ENCODE assay signal across 1 cellular context in the genomic region with DNA sequence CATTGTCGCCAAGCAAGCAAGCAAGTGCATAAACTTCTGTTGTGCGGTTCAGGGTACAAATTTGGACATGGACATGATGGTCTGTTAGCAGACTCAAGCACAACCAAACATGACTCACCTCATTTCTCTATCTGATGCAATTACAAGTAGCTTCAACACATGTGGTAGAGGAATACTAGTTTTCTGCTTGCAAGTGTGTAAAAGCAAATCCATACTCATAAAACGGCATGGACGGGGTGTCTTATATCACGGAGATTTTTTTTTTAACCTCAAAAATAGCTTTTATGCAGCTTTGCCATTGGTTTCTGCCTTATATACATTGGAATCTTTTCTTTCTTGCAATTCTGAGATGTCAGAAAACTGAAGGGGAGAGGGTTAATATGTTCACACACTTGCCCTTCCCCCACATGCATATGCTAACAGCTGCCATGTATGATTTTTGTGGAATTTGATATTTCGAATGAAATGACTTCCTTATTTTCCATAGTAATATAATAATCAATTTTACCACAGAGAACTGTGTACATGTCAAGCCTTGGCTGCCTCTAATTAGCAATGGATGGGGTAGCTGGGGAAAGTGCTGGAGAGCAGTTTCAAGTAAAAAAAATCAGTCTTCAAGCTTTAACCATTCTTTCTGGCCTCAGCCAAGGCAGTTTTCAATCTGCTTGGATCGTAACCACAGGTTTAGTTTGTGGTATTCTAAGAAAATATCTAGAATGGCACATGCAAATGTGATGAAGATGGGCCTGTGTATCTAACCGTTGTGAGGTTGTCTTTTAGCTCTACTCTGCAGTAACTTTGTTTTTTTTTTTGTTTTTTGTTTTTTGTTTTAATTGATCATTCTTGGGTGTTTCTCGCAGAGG.
TF ChIP-seq lines count a peak whose summit lies in the region.

No MANE protein-coding gene starts in this region.

TF ChIP-seq in K562, 482 proteins besides CTCF, POLR2A, EP300 and RAD21 (continued from another document):
- no peak for TF ChIP-seq SRSF9 (IDR thresholded peaks at IDR 0.05; ENCODE audit: borderline replicate concordance, low read depth, low read length)
- no peak for TF ChIP-seq SMARCB1 (IDR thresholded peaks at IDR 0.05; ENCODE audit: insufficient read length, low read depth)
- no peak for TF ChIP-seq KAT2B (IDR thresholded peaks at IDR 0.05; ENCODE audit: low read depth, low read length)
- TF ChIP-seq JUN (IDR thresholded peaks at IDR 0.05; ENCODE audit: borderline replicate concordance, low read depth, low read length) = peak; percentile 57; the same call in 1 of the 2 replicates
- no peak for TF ChIP-seq JUN (CRISPR knock-in tag; IDR thresholded peaks at IDR 0.05; ENCODE audit: borderline replicate concordance)
- TF ChIP-seq EP400 (IDR thresholded peaks at IDR 0.05) = peak; percentile 74
- no peak for TF ChIP-seq MCM5 (IDR thresholded peaks at IDR 0.05; ENCODE audit: low read depth)
- TF ChIP-seq BMI1 (IDR thresholded peaks at IDR 0.05; ENCODE audit: low read length) = no peak
- TF ChIP-seq DDX20 (tag; IDR thresholded peaks at IDR 0.05; ENCODE audit: low read depth) = no peak; the same call in 1 of the 2 replicates
- TF ChIP-seq, protein P1, sequence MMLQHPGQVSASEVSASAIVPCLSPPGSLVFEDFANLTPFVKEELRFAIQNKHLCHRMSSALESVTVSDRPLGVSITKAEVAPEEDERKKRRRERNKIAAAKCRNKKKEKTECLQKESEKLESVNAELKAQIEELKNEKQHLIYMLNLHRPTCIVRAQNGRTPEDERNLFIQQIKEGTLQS (IDR thresholded peaks at IDR 0.05) = peak; percentile 94
- TF ChIP-seq, protein P1 (CRISPR knock-in tag; conservative IDR thresholded peaks at IDR 0.05) = no peak
- TF ChIP-seq, protein P2, sequence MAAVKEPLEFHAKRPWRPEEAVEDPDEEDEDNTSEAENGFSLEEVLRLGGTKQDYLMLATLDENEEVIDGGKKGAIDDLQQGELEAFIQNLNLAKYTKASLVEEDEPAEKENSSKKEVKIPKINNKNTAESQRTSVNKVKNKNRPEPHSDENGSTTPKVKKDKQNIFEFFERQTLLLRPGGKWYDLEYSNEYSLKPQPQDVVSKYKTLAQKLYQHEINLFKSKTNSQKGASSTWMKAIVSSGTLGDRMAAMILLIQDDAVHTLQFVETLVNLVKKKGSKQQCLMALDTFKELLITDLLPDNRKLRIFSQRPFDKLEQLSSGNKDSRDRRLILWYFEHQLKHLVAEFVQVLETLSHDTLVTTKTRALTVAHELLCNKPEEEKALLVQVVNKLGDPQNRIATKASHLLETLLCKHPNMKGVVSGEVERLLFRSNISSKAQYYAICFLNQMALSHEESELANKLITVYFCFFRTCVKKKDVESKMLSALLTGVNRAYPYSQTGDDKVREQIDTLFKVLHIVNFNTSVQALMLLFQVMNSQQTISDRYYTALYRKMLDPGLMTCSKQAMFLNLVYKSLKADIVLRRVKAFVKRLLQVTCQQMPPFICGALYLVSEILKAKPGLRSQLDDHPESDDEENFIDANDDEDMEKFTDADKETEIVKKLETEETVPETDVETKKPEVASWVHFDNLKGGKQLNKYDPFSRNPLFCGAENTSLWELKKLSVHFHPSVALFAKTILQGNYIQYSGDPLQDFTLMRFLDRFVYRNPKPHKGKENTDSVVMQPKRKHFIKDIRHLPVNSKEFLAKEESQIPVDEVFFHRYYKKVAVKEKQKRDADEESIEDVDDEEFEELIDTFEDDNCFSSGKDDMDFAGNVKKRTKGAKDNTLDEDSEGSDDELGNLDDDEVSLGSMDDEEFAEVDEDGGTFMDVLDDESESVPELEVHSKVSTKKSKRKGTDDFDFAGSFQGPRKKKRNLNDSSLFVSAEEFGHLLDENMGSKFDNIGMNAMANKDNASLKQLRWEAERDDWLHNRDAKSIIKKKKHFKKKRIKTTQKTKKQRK (IDR thresholded peaks at IDR 0.05; ENCODE audit: borderline replicate concordance, low read depth, low read length) = no peak
- no peak for TF ChIP-seq ZNF23 (CRISPR knock-in tag; IDR thresholded peaks at IDR 0.05)
- peak; percentile 84 for TF ChIP-seq MYC (IDR thresholded peaks at IDR 0.05; ENCODE audit: low read depth, low read length)
- TF ChIP-seq MYC (CRISPR knock-in tag; IDR thresholded peaks at IDR 0.05; ENCODE audit: borderline replicate concordance, low read depth) = no peak
- no peak for TF ChIP-seq ETV1 (tag; conservative IDR thresholded peaks at IDR 0.05; ENCODE audit: low read depth)
- no peak for TF ChIP-seq TARDBP (IDR thresholded peaks at IDR 0.05)
- no peak for TF ChIP-seq NCOA4 (IDR thresholded peaks at IDR 0.05; ENCODE audit: partially characterized antibody)
- no peak for TF ChIP-seq NELFE (IDR thresholded peaks at IDR 0.05; ENCODE audit: insufficient read depth, insufficient read length)
- peak; percentile 21; the same call in 1 of the 2 replicates for TF ChIP-seq CXXC5 (CRISPR knock-in tag; IDR thresholded peaks at IDR 0.05)
- 0 out of 4 replicates have a peak, but pooled peaks of 1 of the 2 experiments have one; percentile 23 for TF ChIP-seq FOXK2 (conservative IDR thresholded peaks at IDR 0.05 in 1 of 2, IDR thresholded peaks at IDR 0.05 in 1 of 2; ENCODE audit: low read depth in 2 of 2)
- TF ChIP-seq PTBP1 (IDR thresholded peaks at IDR 0.05; ENCODE audit: low read depth, low read length) = no peak
- TF ChIP-seq PCBP1 (IDR thresholded peaks at IDR 0.05; ENCODE audit: low read depth, low read length, poor library complexity, severe bottlenecking) = no peak
- TF ChIP-seq GATAD2A (IDR thresholded peaks at IDR 0.05) = no peak
- no peak for TF ChIP-seq ZNF57 (CRISPR knock-in tag; IDR thresholded peaks at IDR 0.05)
- TF ChIP-seq MECOM (CRISPR knock-in tag; IDR thresholded peaks at IDR 0.05) = no peak
- TF ChIP-seq ZNF431 (CRISPR knock-in tag; IDR thresholded peaks at IDR 0.05) = no peak
- TF ChIP-seq TSC22D4 (tag; IDR thresholded peaks at IDR 0.05) = no peak
- no peak for TF ChIP-seq ZNF165 (CRISPR knock-in tag; IDR thresholded peaks at IDR 0.05; ENCODE audit: borderline replicate concordance)
- no peak for TF ChIP-seq SAFB2 (IDR thresholded peaks at IDR 0.05; ENCODE audit: borderline replicate concordance, low read depth, low read length, severe bottlenecking)
- TF ChIP-seq ZSCAN32 (CRISPR knock-in tag; IDR thresholded peaks at IDR 0.05) = no peak
- TF ChIP-seq, protein P3, sequence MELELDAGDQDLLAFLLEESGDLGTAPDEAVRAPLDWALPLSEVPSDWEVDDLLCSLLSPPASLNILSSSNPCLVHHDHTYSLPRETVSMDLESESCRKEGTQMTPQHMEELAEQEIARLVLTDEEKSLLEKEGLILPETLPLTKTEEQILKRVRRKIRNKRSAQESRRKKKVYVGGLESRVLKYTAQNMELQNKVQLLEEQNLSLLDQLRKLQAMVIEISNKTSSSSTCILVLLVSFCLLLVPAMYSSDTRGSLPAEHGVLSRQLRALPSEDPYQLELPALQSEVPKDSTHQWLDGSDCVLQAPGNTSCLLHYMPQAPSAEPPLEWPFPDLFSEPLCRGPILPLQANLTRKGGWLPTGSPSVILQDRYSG (tag; conservative IDR thresholded peaks at IDR 0.05; ENCODE audit: low read depth) = no peak
- no peak for TF ChIP-seq ZBED1 (IDR thresholded peaks at IDR 0.05)
- TF ChIP-seq, protein P4, sequence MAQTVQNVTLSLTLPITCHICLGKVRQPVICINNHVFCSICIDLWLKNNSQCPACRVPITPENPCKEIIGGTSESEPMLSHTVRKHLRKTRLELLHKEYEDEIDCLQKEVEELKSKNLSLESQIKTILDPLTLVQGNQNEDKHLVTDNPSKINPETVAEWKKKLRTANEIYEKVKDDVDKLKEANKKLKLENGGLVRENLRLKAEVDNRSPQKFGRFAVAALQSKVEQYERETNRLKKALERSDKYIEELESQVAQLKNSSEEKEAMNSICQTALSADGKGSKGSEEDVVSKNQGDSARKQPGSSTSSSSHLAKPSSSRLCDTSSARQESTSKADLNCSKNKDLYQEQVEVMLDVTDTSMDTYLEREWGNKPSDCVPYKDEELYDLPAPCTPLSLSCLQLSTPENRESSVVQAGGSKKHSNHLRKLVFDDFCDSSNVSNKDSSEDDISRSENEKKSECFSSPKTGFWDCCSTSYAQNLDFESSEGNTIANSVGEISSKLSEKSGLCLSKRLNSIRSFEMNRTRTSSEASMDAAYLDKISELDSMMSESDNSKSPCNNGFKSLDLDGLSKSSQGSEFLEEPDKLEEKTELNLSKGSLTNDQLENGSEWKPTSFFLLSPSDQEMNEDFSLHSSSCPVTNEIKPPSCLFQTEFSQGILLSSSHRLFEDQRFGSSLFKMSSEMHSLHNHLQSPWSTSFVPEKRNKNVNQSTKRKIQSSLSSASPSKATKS (CRISPR knock-in tag; IDR thresholded peaks at IDR 0.05) = no peak
- no peak for TF ChIP-seq SMAD3 (CRISPR knock-in tag; conservative IDR thresholded peaks at IDR 0.05)
- TF ChIP-seq KAT7 (CRISPR knock-in tag; IDR thresholded peaks at IDR 0.05; ENCODE audit: borderline replicate concordance) = no peak
- TF ChIP-seq KDM5B (IDR thresholded peaks at IDR 0.05; ENCODE audit: insufficient replicate concordance, low read depth, low read length) = no peak
- TF ChIP-seq, protein P5, sequence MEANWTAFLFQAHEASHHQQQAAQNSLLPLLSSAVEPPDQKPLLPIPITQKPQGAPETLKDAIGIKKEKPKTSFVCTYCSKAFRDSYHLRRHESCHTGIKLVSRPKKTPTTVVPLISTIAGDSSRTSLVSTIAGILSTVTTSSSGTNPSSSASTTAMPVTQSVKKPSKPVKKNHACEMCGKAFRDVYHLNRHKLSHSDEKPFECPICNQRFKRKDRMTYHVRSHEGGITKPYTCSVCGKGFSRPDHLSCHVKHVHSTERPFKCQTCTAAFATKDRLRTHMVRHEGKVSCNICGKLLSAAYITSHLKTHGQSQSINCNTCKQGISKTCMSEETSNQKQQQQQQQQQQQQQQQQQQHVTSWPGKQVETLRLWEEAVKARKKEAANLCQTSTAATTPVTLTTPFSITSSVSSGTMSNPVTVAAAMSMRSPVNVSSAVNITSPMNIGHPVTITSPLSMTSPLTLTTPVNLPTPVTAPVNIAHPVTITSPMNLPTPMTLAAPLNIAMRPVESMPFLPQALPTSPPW (CRISPR knock-in tag; IDR thresholded peaks at IDR 0.05) = no peak
- no peak for TF ChIP-seq EZH2 (IDR thresholded peaks at IDR 0.05; ENCODE audit: borderline replicate concordance, low read depth, low read length)
